ENCODE assay signal across 31 cellular contexts in genomic region chr1:74531807-74532206, GRCh38. TPM values are rescaled to one million over a fixed set of nuclear protein-coding genes. Genes with fewer than 3 reads are reported as not detected.
"Had no signal": no experiment of that assay in that cellular context is flagged by ENCODE, and none has a peak within 500 bp of the region (broad histone marks: within the 10 kb centered on the region; RNA-seq: fewer than 3 reads in every experiment).

No MANE protein-coding gene starts in this region.

- H3K9me3 Mint-ChIP-seq: activated B cell treated with CpG ODN at 0.5 μM for 24 hours; activated naive CD8-positive, alpha-beta T cell treated with anti-CD3 and anti-CD28 coated beads for 36 hours; activated T-cell treated with anti-CD3 and anti-CD28 coated beads, Interleukin-2, amount 50 U/mL, for 4 hours; central memory CD8-positive, alpha-beta T cell; mesothelial cell of epicardium; stimulated activated naive B cell treated with anti-CD40 and anti-IgM and Interleukin-4, amounts not matched to agents 10 μg/mL and 1 μg/mL and 100 μg/mL, for 72 hours had no signal

- ATAC-seq: activated CD4-positive, alpha-beta T cell treated with anti-CD3 and anti-CD28 coated beads for 36 hours; activated T-cell treated with anti-CD3 and anti-CD28 coated beads, Interleukin-2, amount 50 U/mL, for 4 hours; gastroesophageal sphincter; left ventricle myocardium superior; natural killer cell; stimulated activated naive B cell treated with anti-CD40 and anti-IgM and Interleukin-4, amounts not matched to agents 10 μg/mL and 1 μg/mL and 100 μg/mL, for 72 hours had no signal

- H3K4me1 Mint-ChIP-seq: activated B cell treated with CpG ODN at 0.5 μM for 24 hours; activated CD4-positive, alpha-beta T cell treated with anti-CD3 and anti-CD28 coated beads for 36 hours; activated naive CD8-positive, alpha-beta T cell treated with anti-CD3 and anti-CD28 coated beads for 36 hours; central memory CD8-positive, alpha-beta T cell; mesothelial cell of epicardium; natural killer cell; stimulated activated naive B cell treated with anti-CD40 and anti-IgM and Interleukin-4, amounts not matched to agents 10 μg/mL and 1 μg/mL and 100 μg/mL, for 72 hours had no signal

- H3K27ac ChIP-seq: breast epithelium, dorsolateral prefrontal cortex, esophagus squamous epithelium, gastroesophageal sphincter, sigmoid colon, testis, uterus had no signal

- H3K27me3 Mint-ChIP-seq: activated B cell treated with CpG ODN at 0.5 μM for 24 hours; activated CD4-positive, alpha-beta T cell treated with anti-CD3 and anti-CD28 coated beads for 36 hours; progenitor cell of endocrine pancreas had no signal

- H3K36me3 Mint-ChIP-seq: activated naive CD8-positive, alpha-beta T cell treated with anti-CD3 and anti-CD28 coated beads for 36 hours; mesothelial cell of epicardium; natural killer cell; stimulated activated naive B cell treated with anti-CD40 and anti-IgM and Interleukin-4, amounts not matched to agents 10 μg/mL and 1 μg/mL and 100 μg/mL, for 72 hours had no signal

- H3K27ac Mint-ChIP-seq: activated B cell treated with CpG ODN at 0.5 μM for 24 hours; activated CD4-positive, alpha-beta T cell treated with anti-CD3 and anti-CD28 coated beads for 36 hours; activated naive CD8-positive, alpha-beta T cell treated with anti-CD3 and anti-CD28 coated beads for 36 hours; mesothelial cell of epicardium; natural killer cell; progenitor cell of endocrine pancreas; stimulated activated naive B cell treated with anti-CD40 and anti-IgM and Interleukin-4, amounts not matched to agents 10 μg/mL and 1 μg/mL and 100 μg/mL, for 72 hours had no signal

- H3K4me3 Mint-ChIP-seq: activated B cell treated with CpG ODN at 0.5 μM for 24 hours; activated CD4-positive, alpha-beta T cell treated with anti-CD3 and anti-CD28 coated beads for 36 hours; activated naive CD8-positive, alpha-beta T cell treated with anti-CD3 and anti-CD28 coated beads for 36 hours; activated T-cell treated with anti-CD3 and anti-CD28 coated beads, Interleukin-2, amount 50 U/mL, for 4 hours; central memory CD8-positive, alpha-beta T cell; mesothelial cell of epicardium; natural killer cell; stimulated activated naive B cell treated with anti-CD40 and anti-IgM and Interleukin-4, amounts not matched to agents 10 μg/mL and 1 μg/mL and 100 μg/mL, for 72 hours had no signal

- DNase-seq: activated B cell treated with CpG ODN at 0.5 μM for 24 hours; activated CD4-positive, alpha-beta T cell treated with anti-CD3 and anti-CD28 coated beads for 36 hours; activated CD4-positive, alpha-beta T cell treated with anti-CD3 and anti-CD28 coated beads, Interleukin-2, amount 50 U/mL, for 48 hours; activated CD8-positive, alpha-beta memory T cell treated with anti-CD3 and anti-CD28 coated beads, Interleukin-2, amount 50 U/mL, for 48 hours; activated naive CD4-positive, alpha-beta T cell treated with Interleukin-2 at 50 U/mL for 16 hours; activated naive CD8-positive, alpha-beta T cell treated with anti-CD3 and anti-CD28 coated beads for 36 hours; activated T-cell treated with anti-CD3 and anti-CD28 coated beads, Interleukin-2, amount 50 U/mL, for 4 hours; amniotic stem cell; dorsolateral prefrontal cortex; esophagus squamous epithelium; head of caudate nucleus; left ventricle myocardium superior; mammary epithelial cell; natural killer cell; retina; sigmoid colon; stimulated activated CD4-positive, alpha-beta T cell treated with anti-CD3 and anti-CD28 coated beads, Interleukin-15, amount 100 ng/mL, for 24 hours; stimulated activated CD4-positive, alpha-beta T cell treated with anti-CD3 and anti-CD28 coated beads, Interleukin-2, amount 100 ng/mL, for 48 hours; stimulated activated CD8-positive, alpha-beta memory T cell treated with anti-CD3 and anti-CD28 coated beads, Interleukin-4, amount 100 ng/mL, for 48 hours; stimulated activated naive B cell treated with anti-CD40 and anti-IgM and Interleukin-4, amounts not matched to agents 10 μg/mL and 1 μg/mL and 100 μg/mL, for 72 hours; testis; trophoblast cell; uterus had no signal

RNA-seq across cellular contexts. Expression of gene LRRC53, which starts 19.4 kb away (rescaled TPM):
- total RNA-seq: activated B cell treated with CpG ODN at 0.5 μM for 24 hours; activated CD4-positive, alpha-beta T cell treated with anti-CD3 and anti-CD28 coated beads for 36 hours; activated CD8-positive, alpha-beta memory T cell treated with anti-CD3 and anti-CD28 coated beads for 36 hours; activated naive CD8-positive, alpha-beta T cell treated with anti-CD3 and anti-CD28 coated beads for 36 hours; activated T-cell treated with anti-CD3 and anti-CD28 coated beads, Interleukin-2, amount 50 U/mL, for 4 hours; breast epithelium; esophagus squamous epithelium; gastroesophageal sphincter; left ventricle myocardium superior; mammary epithelial cell; mesothelial cell of epicardium; natural killer cell; osteocyte; sigmoid colon; smooth muscle cell had no signal
